ENCODE assay signal across 25 cellular contexts in genomic region chr9:16157216-16157615, GRCh38.
"Had no signal": no experiment of that assay in that cellular context is flagged by ENCODE, and none has a peak within 500 bp of the region (broad histone marks: within the 10 kb centered on the region; RNA-seq: fewer than 3 reads in every experiment).

No MANE protein-coding gene starts in this region.

- DNase-seq: central memory CD4-positive, alpha-beta T cell; effector CD8-positive, alpha-beta T cell; endodermal cell; esophagus squamous epithelium; gastrocnemius medialis; heart right ventricle; hypothalamus; immature natural killer cell; islet precursor cell; left ventricle myocardium superior; lower lobe of right lung; natural killer cell; nucleus accumbens; stimulated activated CD4-positive, alpha-beta T cell treated with anti-CD3 and anti-CD28 coated beads, Interleukin-2, amount 100 ng/mL, for 24 hours; stimulated activated CD4-positive, alpha-beta T cell treated with anti-CD3 and anti-CD28 coated beads, Interleukin-4, amount 100 ng/mL, for 24 hours; stimulated activated naive CD4-positive, alpha-beta T cell treated with Interleukin-2 at 50 U/mL for 16 hours; stomach; testis; tibial artery had no signal

- H3K4me2 ChIP-seq: neural progenitor cell had no signal

- ATAC-seq: gastrocnemius medialis; heart right ventricle; left ventricle myocardium superior; lower lobe of right lung; natural killer cell; sciatic nerve; stimulated activated effector memory CD8-positive, alpha-beta T cell treated with anti-CD3 and anti-CD28 coated beads, Interleukin-12 subunit alpha, Interleukin-12 subunit beta, amount 100 ng/mL, for 72 hours had no signal

- H3K36me3 ChIP-seq: esophagus squamous epithelium, gastrocnemius medialis, heart right ventricle, lower lobe of right lung, neural progenitor cell, prostate gland, right atrium auricular region, stomach, tibial artery had no signal

- H3K9me3 ChIP-seq: esophagus squamous epithelium, gastrocnemius medialis, heart right ventricle, lower lobe of right lung, prostate gland, right atrium auricular region, stomach, testis, tibial artery had no signal

- H2AFZ ChIP-seq: neural progenitor cell had no signal

- H3K4me3 ChIP-seq: esophagus squamous epithelium, gastrocnemius medialis, heart right ventricle, lower lobe of right lung, neural progenitor cell, prostate gland, right atrium auricular region, stomach, testis, tibial artery had no signal

- H3K27me3 ChIP-seq: esophagus squamous epithelium, gastrocnemius medialis, right atrium auricular region, stomach, testis, tibial artery had no signal

- H3K4me1 ChIP-seq: gastrocnemius medialis, lower lobe of right lung, prostate gland, right atrium auricular region, testis had no signal

- H3K27ac ChIP-seq: epithelial cell of prostate, esophagus squamous epithelium, gastrocnemius medialis, heart right ventricle, lower lobe of right lung, neural progenitor cell, prostate gland, right atrium auricular region, stomach, testis, tibial artery had no signal

- H3K9ac ChIP-seq: neural progenitor cell had no signal
